22 cellular contexts compared by ENCODE assay signal in the genomic region with DNA sequence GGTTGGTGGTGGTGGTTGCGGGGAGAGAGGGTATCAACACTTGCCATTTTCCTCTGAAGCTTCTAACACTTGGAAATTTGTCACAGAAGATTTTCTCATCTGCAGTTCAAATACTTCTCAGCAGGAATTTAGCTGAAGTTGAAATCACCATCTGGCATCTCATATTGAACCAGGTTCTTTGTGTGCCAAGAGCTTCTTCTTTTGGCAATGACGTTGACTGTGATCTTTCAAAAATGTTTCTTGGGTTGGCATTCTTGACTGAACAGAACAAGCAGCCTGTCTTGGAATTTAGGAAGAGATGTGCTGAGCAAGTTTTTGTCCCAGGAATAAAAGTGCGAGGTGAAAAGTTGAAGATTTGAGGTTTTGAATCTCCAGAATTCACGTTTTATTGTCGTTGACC. TPM values are rescaled to one million over a fixed set of nuclear protein-coding genes. Genes with fewer than 3 reads are reported as not detected.
"Had no signal": no experiment of that assay in that cellular context is flagged by ENCODE, and none has a peak within 500 bp of the region (broad histone marks: within the 10 kb centered on the region; RNA-seq: fewer than 3 reads in every experiment).

No MANE protein-coding gene starts in this region.

- H3K27me3 Mint-ChIP-seq: naive thymus-derived CD8-positive, alpha-beta T cell had no signal

- H3K27me3 ChIP-seq: gastrocnemius medialis, right atrium auricular region, upper lobe of right lung, vagina had no signal

- H3K9me3 Mint-ChIP-seq: naive thymus-derived CD8-positive, alpha-beta T cell had no signal

- H3K4me3 ChIP-seq: gastrocnemius medialis, heart right ventricle, right atrium auricular region, smooth muscle cell, tibial artery, upper lobe of right lung, vagina had no signal

- H3K4me2 ChIP-seq: smooth muscle cell had no signal

- H3K36me3 Mint-ChIP-seq: naive thymus-derived CD8-positive, alpha-beta T cell had no signal

- FAIRE-seq: endometrium, islet of Langerhans had no signal

- DNase-seq: effector memory CD4-positive, alpha-beta T cell; gastrocnemius medialis; heart right ventricle; hypothalamus; naive thymus-derived CD8-positive, alpha-beta T cell; posterior cingulate gyrus; stimulated activated CD4-positive, alpha-beta T cell treated with anti-CD3 and anti-CD28 coated beads, Interleukin-2, amount 100 ng/mL, for 48 hours; stimulated activated naive CD8-positive, alpha-beta T cell treated with anti-CD3 and anti-CD28 coated beads, Interleukin-15, Interleukin-2, amounts not matched to agents 100 U/mL and 50 U/mL, for 24 hours; tibial artery; upper lobe of right lung had no signal

- H3K27ac ChIP-seq: gastrocnemius medialis, heart right ventricle, right atrium auricular region, tibial artery, upper lobe of right lung, vagina had no signal

- H3K4me1 ChIP-seq: gastrocnemius medialis, right atrium auricular region, tibial artery, upper lobe of right lung, vagina had no signal

- H3K4me3 Mint-ChIP-seq: naive thymus-derived CD8-positive, alpha-beta T cell had no signal

- H3K9me3 ChIP-seq: gastrocnemius medialis, heart right ventricle, right atrium auricular region, tibial artery, upper lobe of right lung, vagina had no signal

- H3K36me3 ChIP-seq: gastrocnemius medialis, heart right ventricle, right atrium auricular region, tibial artery, upper lobe of right lung, vagina had no signal

RNA-seq across cellular contexts. Expression of a gene that starts 32.2 kb away (rescaled TPM):
- total RNA-seq: fibroblast of villous mesenchyme; gastrocnemius medialis; heart right ventricle; lung microvascular endothelial cell; mesenteric fat pad; mononuclear cell; naive thymus-derived CD8-positive, alpha-beta T cell; osteocyte; smooth muscle cell; temporal lobe; vagina had no signal
- polyA plus RNA-seq: heart right ventricle; naive thymus-derived CD8-positive, alpha-beta T cell; neural cell; smooth muscle cell had no signal
